In genomic region chr6:2949121-2949520, GRCh38 we compare ENCODE assay signal across 16 cellular contexts.
"Had no signal": no experiment of that assay in that cellular context is flagged by ENCODE, and none has a peak within 500 bp of the region (broad histone marks: within the 10 kb centered on the region; RNA-seq: fewer than 3 reads in every experiment).

No MANE protein-coding gene starts in this region.

- H3K4me1 ChIP-seq: foreskin keratinocyte had no signal

- H3K9me3 ChIP-seq: adrenal gland, neutrophil, upper lobe of left lung had no signal

- H3K9me3 Mint-ChIP-seq: activated naive CD4-positive, alpha-beta T cell treated with anti-CD3 and anti-CD28 coated beads for 36 hours; naive B cell had no signal

- H3K27me3 Mint-ChIP-seq: naive B cell had no signal

- H3K27me3 ChIP-seq: adrenal gland, foreskin keratinocyte, neutrophil, upper lobe of left lung had no signal

- H3K27ac ChIP-seq: foreskin keratinocyte, neutrophil, skin epidermis had no signal

- H3K4me3 ChIP-seq: adrenal gland, skin epidermis, upper lobe of left lung had no signal

- H3K4me3 Mint-ChIP-seq: activated naive CD4-positive, alpha-beta T cell treated with anti-CD3 and anti-CD28 coated beads for 36 hours had no signal

- ATAC-seq: foreskin keratinocyte, SK-N-SH treated with all-trans-retinoic acid at 6 μM for 48 hours had no signal

- DNase-seq: activated CD4-positive, alpha-beta T cell treated with anti-CD3 and anti-CD28 coated beads, Interleukin-2, amount 50 U/mL, for 4 hours; activated CD4-positive, CD25-positive, alpha-beta regulatory T cell treated with anti-CD3 and anti-CD28 coated beads, Interleukin-2, amount 50 U/mL, for 72 hours; activated naive CD4-positive, alpha-beta T cell treated with anti-CD3 and anti-CD28 coated beads for 36 hours; caudate nucleus; foreskin keratinocyte; left cardiac atrium; naive B cell; stimulated activated CD4-positive, alpha-beta T cell treated with anti-CD3 and anti-CD28 coated beads, Interleukin-4, amount 100 ng/mL, for 24 hours; stimulated activated naive CD4-positive, alpha-beta T cell treated with Interleukin-2 at 50 U/mL for 16 hours; T-helper 1 cell; T1000; upper lobe of left lung had no signal

- H3K27ac Mint-ChIP-seq: activated naive CD4-positive, alpha-beta T cell treated with anti-CD3 and anti-CD28 coated beads for 36 hours had no signal
